In genomic region chr1:195791796-195792195, GRCh38 we compare ENCODE assay signal across 24 cellular contexts.
"Had no signal": no experiment of that assay in that cellular context is flagged by ENCODE, and none has a peak within 500 bp of the region (broad histone marks: within the 10 kb centered on the region; RNA-seq: fewer than 3 reads in every experiment).

No MANE protein-coding gene starts in this region.

- H3K36me3 ChIP-seq: colonic mucosa, lower lobe of right lung, neutrophil, right lobe of liver had no signal

- H3K4me1 ChIP-seq: colonic mucosa, lower lobe of right lung, parathyroid adenoma, right lobe of liver had no signal

- DNase-seq: activated CD4-positive, alpha-beta memory T cell treated with anti-CD3 and anti-CD28 coated beads for 36 hours; activated CD4-positive, alpha-beta T cell treated with anti-CD3 and anti-CD28 coated beads for 4 hours; activated gamma-delta T cell treated with Interleukin-2 at 50 U/mL for 16 hours; activated T-cell treated with anti-CD3 and anti-CD28 coated beads for 4 hours; amygdala; central memory CD4-positive, alpha-beta T cell; colonic mucosa; endodermal cell; left cardiac atrium; lower lobe of right lung; natural killer cell; right lobe of liver; small intestine; stimulated activated CD4-positive, alpha-beta T cell treated with anti-CD3 and anti-CD28 coated beads, Interleukin-15, amount 100 ng/mL, for 24 hours; stimulated activated CD4-positive, alpha-beta T cell treated with anti-CD3 and anti-CD28 coated beads, Interleukin-2, amount 100 ng/mL, for 48 hours; stimulated activated naive CD8-positive, alpha-beta T cell treated with anti-CD3 and anti-CD28 coated beads, Interleukin-15, amount 100 ng/mL, for 72 hours had no signal

- H3K4me3 ChIP-seq: colonic mucosa, lower lobe of right lung, right lobe of liver had no signal

- H3K4me1 Mint-ChIP-seq: endodermal cell; natural killer cell; stimulated activated naive CD8-positive, alpha-beta T cell treated with anti-CD3 and anti-CD28 coated beads, Interleukin-15, amount 100 ng/mL, for 72 hours had no signal

- H3K27ac ChIP-seq: colonic mucosa, lower lobe of right lung, neutrophil, parathyroid adenoma, right lobe of liver had no signal

- H3K9me3 Mint-ChIP-seq: activated CD4-positive, alpha-beta memory T cell treated with anti-CD3 and anti-CD28 coated beads for 36 hours; activated T-helper 1 cell treated with anti-CD3 and anti-CD28 coated beads, Interleukin-12 subunit alpha, Interleukin-12 subunit beta, Interleukin-2, Interleukin-4 antibody, amounts not matched to agents 30 ng/mL and 10 ng/mL and 1 ng/mL, durations not matched to agents 14 hours and 24 hours and 36 hours; type B pancreatic cell had no signal

- H3K27me3 ChIP-seq: colonic mucosa, neutrophil, right lobe of liver had no signal

- FAIRE-seq: frontal cortex, small intestine had no signal

- H3K79me2 ChIP-seq: parathyroid adenoma had no signal

- H3K4me3 Mint-ChIP-seq: activated CD4-positive, alpha-beta memory T cell treated with anti-CD3 and anti-CD28 coated beads for 36 hours; activated naive CD8-positive, alpha-beta T cell; activated T-helper 1 cell treated with anti-CD3 and anti-CD28 coated beads, Interleukin-12 subunit alpha, Interleukin-12 subunit beta, Interleukin-2, Interleukin-4 antibody, amounts not matched to agents 30 ng/mL and 10 ng/mL and 1 ng/mL, durations not matched to agents 14 hours and 24 hours and 36 hours; endodermal cell; natural killer cell; stimulated activated naive CD8-positive, alpha-beta T cell treated with anti-CD3 and anti-CD28 coated beads, Interleukin-15, amount 100 ng/mL, for 72 hours; T-helper 2 cell treated with Interferon-gamma antibody and Interleukin-4, amounts not matched to agents 5 μg/mL and 100 μg/mL, for 36 hours; type B pancreatic cell; WTC11 had no signal

- H3K36me3 Mint-ChIP-seq: activated CD4-positive, alpha-beta memory T cell treated with anti-CD3 and anti-CD28 coated beads for 36 hours; activated naive CD8-positive, alpha-beta T cell; natural killer cell; type B pancreatic cell had no signal

- H3K27me3 Mint-ChIP-seq: activated CD4-positive, alpha-beta memory T cell treated with anti-CD3 and anti-CD28 coated beads for 36 hours; activated naive CD8-positive, alpha-beta T cell; stimulated activated naive CD8-positive, alpha-beta T cell treated with anti-CD3 and anti-CD28 coated beads, Interleukin-15, amount 100 ng/mL, for 72 hours; type B pancreatic cell had no signal

- H3K27ac Mint-ChIP-seq: activated CD4-positive, alpha-beta memory T cell treated with anti-CD3 and anti-CD28 coated beads for 36 hours; activated naive CD8-positive, alpha-beta T cell; activated T-helper 1 cell treated with anti-CD3 and anti-CD28 coated beads, Interleukin-12 subunit alpha, Interleukin-12 subunit beta, Interleukin-2, Interleukin-4 antibody, amounts not matched to agents 30 ng/mL and 10 ng/mL and 1 ng/mL, durations not matched to agents 14 hours and 24 hours and 36 hours; endodermal cell; natural killer cell; stimulated activated naive CD8-positive, alpha-beta T cell treated with anti-CD3 and anti-CD28 coated beads, Interleukin-15, amount 100 ng/mL, for 72 hours; T-helper 2 cell treated with Interferon-gamma antibody and Interleukin-4, amounts not matched to agents 5 μg/mL and 100 μg/mL, for 36 hours; type B pancreatic cell; WTC11 had no signal

- H3K9me3 ChIP-seq: colonic mucosa, lower lobe of right lung, neutrophil, right lobe of liver had no signal

- ATAC-seq: left cardiac atrium; natural killer cell; stimulated activated naive CD8-positive, alpha-beta T cell treated with anti-CD3 and anti-CD28 coated beads, Interleukin-15, amount 100 ng/mL, for 72 hours; WTC11 had no signal

- H3K9ac ChIP-seq: parathyroid adenoma had no signal

- H2AFZ ChIP-seq: parathyroid adenoma had no signal
